17 cellular contexts compared by ENCODE assay signal in the genomic region with DNA sequence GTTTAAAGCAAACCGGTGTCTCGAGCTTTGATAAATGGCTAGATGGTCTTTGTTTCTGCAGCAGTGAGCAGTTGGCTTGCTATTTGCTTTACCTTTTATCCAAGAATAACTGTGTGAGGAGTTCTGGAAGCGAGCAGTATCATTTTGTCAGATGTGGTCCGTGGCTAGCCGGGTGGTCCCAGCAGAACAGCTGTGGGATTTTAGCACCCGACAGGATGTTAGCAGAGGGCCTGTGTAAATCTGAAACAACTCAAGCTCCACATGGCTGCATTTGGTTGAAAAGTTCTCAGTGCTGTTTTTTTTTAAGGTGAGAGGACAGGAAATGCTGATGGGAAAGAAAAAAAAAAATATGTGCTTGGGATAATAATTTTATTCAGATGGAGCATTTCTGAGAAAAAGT.
"Had no signal": no experiment of that assay in that cellular context is flagged by ENCODE, and none has a peak within 500 bp of the region (broad histone marks: within the 10 kb centered on the region; RNA-seq: fewer than 3 reads in every experiment).

No MANE protein-coding gene starts in this region.

- H3K4me1 Mint-ChIP-seq: activated CD8-positive, alpha-beta memory T cell treated with anti-CD3 and anti-CD28 coated beads, Interleukin-2, amount 10 ng/mL, durations not matched to agents 7 days and 5 days; natural killer cell had no signal

- H3K4me2 ChIP-seq: hepatocyte had no signal

- H3K9me3 ChIP-seq: left lung, right atrium auricular region, thoracic aorta had no signal

- H3K4me3 ChIP-seq: cardiac muscle cell, dorsolateral prefrontal cortex, hepatocyte, left lung, right atrium auricular region, thoracic aorta had no signal

- H3K36me3 ChIP-seq: cardiac muscle cell, left lung, right atrium auricular region, thoracic aorta had no signal

- H3K27me3 ChIP-seq: cardiac muscle cell, hepatocyte, right atrium auricular region had no signal

- FAIRE-seq: keratinocyte had no signal

- H3K4me1 ChIP-seq: left lung, right atrium auricular region had no signal

- H3K9me3 Mint-ChIP-seq: activated CD4-positive, alpha-beta memory T cell treated with anti-CD3 and anti-CD28 coated beads for 36 hours; activated T-cell treated with anti-CD3 and anti-CD28 coated beads, Interleukin-2, amount 50 U/mL, for 4 hours; natural killer cell had no signal

- ATAC-seq: activated CD4-positive, alpha-beta T cell treated with anti-CD3 and anti-CD28 coated beads for 36 hours; activated CD8-positive, alpha-beta memory T cell treated with anti-CD3 and anti-CD28 coated beads, Interleukin-2, amount 10 ng/mL, durations not matched to agents 7 days and 5 days; activated T-cell treated with anti-CD3 and anti-CD28 coated beads, Interleukin-2, amount 50 U/mL, for 4 hours; left lung; natural killer cell had no signal

- H3K36me3 Mint-ChIP-seq: activated CD4-positive, alpha-beta memory T cell treated with anti-CD3 and anti-CD28 coated beads for 36 hours; activated CD8-positive, alpha-beta memory T cell treated with anti-CD3 and anti-CD28 coated beads, Interleukin-2, amount 10 ng/mL, durations not matched to agents 7 days and 5 days; natural killer cell had no signal

- H3K4me3 Mint-ChIP-seq: activated CD4-positive, alpha-beta memory T cell treated with anti-CD3 and anti-CD28 coated beads for 36 hours; activated CD4-positive, alpha-beta T cell treated with anti-CD3 and anti-CD28 coated beads for 36 hours; activated CD8-positive, alpha-beta memory T cell treated with anti-CD3 and anti-CD28 coated beads, Interleukin-2, amount 10 ng/mL, durations not matched to agents 7 days and 5 days; activated T-cell treated with anti-CD3 and anti-CD28 coated beads, Interleukin-2, amount 50 U/mL, for 4 hours; natural killer cell had no signal

- H3K79me2 ChIP-seq: hepatocyte had no signal

- H3K27ac Mint-ChIP-seq: activated CD4-positive, alpha-beta memory T cell treated with anti-CD3 and anti-CD28 coated beads for 36 hours; activated CD4-positive, alpha-beta T cell treated with anti-CD3 and anti-CD28 coated beads for 36 hours; activated CD8-positive, alpha-beta memory T cell treated with anti-CD3 and anti-CD28 coated beads, Interleukin-2, amount 10 ng/mL, durations not matched to agents 7 days and 5 days; natural killer cell had no signal

- DNase-seq: activated CD4-positive, alpha-beta memory T cell treated with anti-CD3 and anti-CD28 coated beads for 36 hours; activated CD4-positive, alpha-beta T cell treated with anti-CD3 and anti-CD28 coated beads for 36 hours; activated CD8-positive, alpha-beta memory T cell treated with anti-CD3 and anti-CD28 coated beads, Interleukin-2, amount 10 ng/mL, durations not matched to agents 7 days and 5 days; activated effector memory CD4-positive, alpha-beta T cell treated with Interleukin-2 at 50 U/mL for 16 hours; activated naive CD4-positive, alpha-beta T cell treated with anti-CD3 and anti-CD28 coated beads, Interleukin-2, amount 50 U/mL, for 16 hours; activated T-cell treated with anti-CD3 and anti-CD28 coated beads, Interleukin-2, amount 50 U/mL, for 4 hours; dorsolateral prefrontal cortex; left lung; natural killer cell; occipital lobe; stimulated activated CD4-positive, alpha-beta T cell treated with anti-CD3 and anti-CD28 coated beads, Interleukin-1b, Interleukin-23, amount 100 ng/mL, for 48 hours; T-helper 2 cell had no signal

- H3K27ac ChIP-seq: cardiac muscle cell, dorsolateral prefrontal cortex, hepatocyte, left lung, right atrium auricular region, thoracic aorta had no signal

- H2AFZ ChIP-seq: hepatocyte had no signal
